In genomic region chr16:19478505-19478904, GRCh38 we compare ENCODE assay signal across 36 cellular contexts.
"Had no signal": no experiment of that assay in that cellular context is flagged by ENCODE, and none has a peak within 500 bp of the region (broad histone marks: within the 10 kb centered on the region; RNA-seq: fewer than 3 reads in every experiment).

No MANE protein-coding gene starts in this region.

- H3K4me1 ChIP-seq: adrenal gland, body of pancreas, breast epithelium had no signal

- H3K4me1 Mint-ChIP-seq: activated B cell treated with CpG ODN at 0.5 μM for 24 hours; activated CD4-positive, alpha-beta T cell treated with anti-CD3 and anti-CD28 coated beads, Interleukin-2, amount 10 ng/mL, durations not matched to agents 24 days and 14 days; activated naive CD8-positive, alpha-beta T cell treated with anti-CD3 and anti-CD28 coated beads for 36 hours; activated T-helper 17 cell treated with anti-CD3 and anti-CD28 coated beads, Interleukin-2, amount 50 U/mL, for 72 hours; central memory CD8-positive, alpha-beta T cell; T-cell had no signal

- H3K27me3 ChIP-seq: adrenal gland, body of pancreas, brain microvascular endothelial cell, breast epithelium had no signal

- DNase-seq: activated B cell treated with CpG ODN at 0.5 μM for 24 hours; activated CD4-positive, alpha-beta memory T cell treated with anti-CD3 and anti-CD28 coated beads for 36 hours; activated CD4-positive, alpha-beta T cell treated with anti-CD3 and anti-CD28 coated beads for 4 hours; activated CD4-positive, alpha-beta T cell treated with anti-CD3 and anti-CD28 coated beads, Interleukin-2, amount 10 ng/mL, durations not matched to agents 24 days and 14 days; activated CD4-positive, alpha-beta T cell treated with anti-CD3 and anti-CD28 coated beads, Interleukin-2, amount 50 U/mL, for 1 hour; activated CD4-positive, alpha-beta T cell treated with anti-CD3 and anti-CD28 coated beads, Interleukin-2, amount 50 U/mL, for 4 hours; activated CD4-positive, CD25-positive, alpha-beta regulatory T cell treated with anti-CD3 and anti-CD28 coated beads, Interleukin-2, amount 50 U/mL, for 72 hours; activated CD8-positive, alpha-beta memory T cell treated with anti-CD3 and anti-CD28 coated beads, Interleukin-2, amount 50 U/mL, for 4 hours; activated CD8-positive, alpha-beta T cell treated with anti-CD3 and anti-CD28 coated beads for 36 hours; activated gamma-delta T cell treated with Interleukin-2 at 50 U/mL for 16 hours; activated naive CD4-positive, alpha-beta T cell; activated naive CD4-positive, alpha-beta T cell treated with anti-CD3 and anti-CD28 coated beads for 36 hours; activated naive CD4-positive, alpha-beta T cell treated with anti-CD3 and anti-CD28 coated beads, Interleukin-2, amount 50 U/mL, for 16 hours; activated naive CD8-positive, alpha-beta T cell treated with anti-CD3 and anti-CD28 coated beads for 36 hours; activated T-cell treated with anti-CD3 and anti-CD28 coated beads for 4 hours; activated T-cell treated with anti-CD3 and anti-CD28 coated beads, Interleukin-2, amount 50 U/mL, for 1 hour; activated T-cell treated with anti-CD3 and anti-CD28 coated beads, Interleukin-2, amount 50 U/mL, for 4 hours; activated T-cell treated with anti-CD3 and anti-CD28 coated beads, Interleukin-2, amount 50 U/mL, for 72 hours; adrenal gland; amniotic stem cell; aorta; body of pancreas; brain microvascular endothelial cell; cerebellar nuclear complex; T-cell; T-helper 2 cell; T-helper 9 cell had no signal

- H3K27ac Mint-ChIP-seq: activated B cell treated with CpG ODN at 0.5 μM for 24 hours; activated CD4-positive, alpha-beta memory T cell treated with anti-CD3 and anti-CD28 coated beads for 36 hours; activated CD4-positive, alpha-beta T cell treated with anti-CD3 and anti-CD28 coated beads, Interleukin-2, amount 10 ng/mL, durations not matched to agents 24 days and 14 days; activated CD8-positive, alpha-beta T cell treated with anti-CD3 and anti-CD28 coated beads for 36 hours; activated naive CD4-positive, alpha-beta T cell treated with anti-CD3 and anti-CD28 coated beads for 36 hours; activated naive CD4-positive, alpha-beta T cell treated with anti-CD3 and anti-CD28 coated beads, Interleukin-2, amount 50 U/mL, for 72 hours; activated naive CD8-positive, alpha-beta T cell treated with anti-CD3 and anti-CD28 coated beads for 36 hours; activated T-cell treated with anti-CD3 and anti-CD28 coated beads, Interleukin-2, amount 50 U/mL, for 72 hours; activated T-helper 1 cell treated with anti-CD3 and anti-CD28 coated beads, Interleukin-12 subunit alpha, Interleukin-12 subunit beta, Interleukin-2, Interleukin-4 antibody, amounts not matched to agents 30 ng/mL and 10 ng/mL and 1 ng/mL, durations not matched to agents 14 hours and 24 hours and 36 hours; activated T-helper 17 cell treated with anti-CD3 and anti-CD28 coated beads, Interleukin-2, amount 50 U/mL, for 72 hours; T-cell; T-helper 2 cell treated with Interferon-gamma antibody and Interleukin-4, amounts not matched to agents 5 μg/mL and 100 μg/mL, for 36 hours had no signal

- H3K4me3 Mint-ChIP-seq: activated B cell treated with CpG ODN at 0.5 μM for 24 hours; activated CD4-positive, alpha-beta memory T cell treated with anti-CD3 and anti-CD28 coated beads for 36 hours; activated CD4-positive, alpha-beta T cell treated with anti-CD3 and anti-CD28 coated beads, Interleukin-2, amount 10 ng/mL, durations not matched to agents 24 days and 14 days; activated CD8-positive, alpha-beta T cell treated with anti-CD3 and anti-CD28 coated beads for 36 hours; activated naive CD4-positive, alpha-beta T cell treated with anti-CD3 and anti-CD28 coated beads for 36 hours; activated naive CD8-positive, alpha-beta T cell treated with anti-CD3 and anti-CD28 coated beads for 36 hours; activated T-cell treated with anti-CD3 and anti-CD28 coated beads, Interleukin-2, amount 50 U/mL, for 4 hours; activated T-cell treated with anti-CD3 and anti-CD28 coated beads, Interleukin-2, amount 50 U/mL, for 72 hours; activated T-helper 1 cell treated with anti-CD3 and anti-CD28 coated beads, Interleukin-12 subunit alpha, Interleukin-12 subunit beta, Interleukin-2, Interleukin-4 antibody, amounts not matched to agents 30 ng/mL and 10 ng/mL and 1 ng/mL, durations not matched to agents 14 hours and 24 hours and 36 hours; activated T-helper 17 cell treated with anti-CD3 and anti-CD28 coated beads, Interleukin-2, amount 50 U/mL, for 72 hours; central memory CD8-positive, alpha-beta T cell; T-cell; T-helper 2 cell treated with Interferon-gamma antibody and Interleukin-4, amounts not matched to agents 5 μg/mL and 100 μg/mL, for 36 hours had no signal

- FAIRE-seq: astrocyte, TTC549 had no signal

- ATAC-seq: activated CD8-positive, alpha-beta T cell treated with anti-CD3 and anti-CD28 coated beads for 36 hours; activated naive CD4-positive, alpha-beta T cell treated with anti-CD3 and anti-CD28 coated beads, Interleukin-2, amount 50 U/mL, for 72 hours; activated T-cell treated with anti-CD3 and anti-CD28 coated beads, Interleukin-2, amount 50 U/mL, for 4 hours; activated T-cell treated with anti-CD3 and anti-CD28 coated beads, Interleukin-2, amount 50 U/mL, for 72 hours; activated T-helper 17 cell treated with anti-CD3 and anti-CD28 coated beads, Interleukin-2, amount 50 U/mL, for 72 hours; body of pancreas; T-cell had no signal

- H3K27me3 Mint-ChIP-seq: activated CD4-positive, alpha-beta memory T cell treated with anti-CD3 and anti-CD28 coated beads for 36 hours had no signal

- H3K36me3 Mint-ChIP-seq: activated CD4-positive, alpha-beta memory T cell treated with anti-CD3 and anti-CD28 coated beads for 36 hours; activated naive CD4-positive, alpha-beta T cell treated with anti-CD3 and anti-CD28 coated beads, Interleukin-2, amount 50 U/mL, for 72 hours; activated naive CD8-positive, alpha-beta T cell treated with anti-CD3 and anti-CD28 coated beads for 36 hours; T-cell had no signal

- H3K9me3 ChIP-seq: adrenal gland, body of pancreas, breast epithelium had no signal

- H3K4me3 ChIP-seq: adrenal gland, body of pancreas, breast epithelium had no signal

- H3K9me3 Mint-ChIP-seq: activated B cell treated with CpG ODN at 0.5 μM for 24 hours; activated CD4-positive, alpha-beta memory T cell treated with anti-CD3 and anti-CD28 coated beads for 36 hours; activated CD4-positive, alpha-beta T cell treated with anti-CD3 and anti-CD28 coated beads, Interleukin-2, amount 10 ng/mL, durations not matched to agents 24 days and 14 days; activated CD8-positive, alpha-beta T cell treated with anti-CD3 and anti-CD28 coated beads for 36 hours; activated naive CD4-positive, alpha-beta T cell treated with anti-CD3 and anti-CD28 coated beads for 36 hours; activated naive CD4-positive, alpha-beta T cell treated with anti-CD3 and anti-CD28 coated beads, Interleukin-2, amount 50 U/mL, for 72 hours; activated naive CD8-positive, alpha-beta T cell treated with anti-CD3 and anti-CD28 coated beads for 36 hours; activated T-cell treated with anti-CD3 and anti-CD28 coated beads, Interleukin-2, amount 50 U/mL, for 4 hours; activated T-cell treated with anti-CD3 and anti-CD28 coated beads, Interleukin-2, amount 50 U/mL, for 72 hours; activated T-helper 1 cell treated with anti-CD3 and anti-CD28 coated beads, Interleukin-12 subunit alpha, Interleukin-12 subunit beta, Interleukin-2, Interleukin-4 antibody, amounts not matched to agents 30 ng/mL and 10 ng/mL and 1 ng/mL, durations not matched to agents 14 hours and 24 hours and 36 hours; activated T-helper 17 cell treated with anti-CD3 and anti-CD28 coated beads, Interleukin-2, amount 50 U/mL, for 72 hours; central memory CD8-positive, alpha-beta T cell; T-cell; T-helper 2 cell treated with Interferon-gamma antibody and Interleukin-4, amounts not matched to agents 5 μg/mL and 100 μg/mL, for 36 hours had no signal

- H3K36me3 ChIP-seq: adrenal gland, brain microvascular endothelial cell, breast epithelium had no signal

- H3K27ac ChIP-seq: adrenal gland, body of pancreas, brain microvascular endothelial cell, VCaP had no signal
